8 cellular contexts compared by ENCODE assay signal in the genomic region with DNA sequence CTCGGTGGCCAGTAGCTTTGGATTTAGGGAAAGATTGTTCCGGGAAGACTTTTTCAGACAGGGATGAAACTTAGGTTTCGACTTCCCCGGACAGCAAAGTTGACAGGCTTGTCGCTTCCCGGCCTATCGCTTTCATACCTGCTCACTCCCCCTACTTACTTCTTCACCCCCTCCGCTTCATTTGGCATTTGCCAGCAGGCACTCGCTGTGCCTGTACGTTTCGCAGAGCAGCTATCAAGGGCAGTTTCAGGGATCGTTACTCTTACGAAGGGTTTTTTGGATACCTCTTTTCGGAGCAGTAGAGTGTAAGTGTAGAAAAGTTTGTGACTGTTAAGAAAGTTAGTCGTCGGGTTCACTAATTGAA. TPM values are rescaled to one million over a fixed set of nuclear protein-coding genes. Genes with fewer than 3 reads are reported as not detected.
DNase-seq lines count a peak whose midpoint lies in the region; TF ChIP-seq lines count a peak whose summit lies in the region.

No MANE protein-coding gene starts in this region.

- H3K4me1 Mint-ChIP-seq in activated CD4-positive, alpha-beta memory T cell treated with anti-CD3 and anti-CD28 coated beads for 36 hours (ENCODE audit: low read depth) = peaks cover 25% of the 10 kb centered on the region
- H3K4me1 Mint-ChIP-seq in Calu3 (ENCODE audit: low read depth, unreplicated experiment) = peaks cover 17% of the 10 kb centered on the region

- no peaks in the 10 kb centered on the region for H3K9me3 Mint-ChIP-seq in activated CD4-positive, alpha-beta memory T cell treated with anti-CD3 and anti-CD28 coated beads for 36 hours
- no peaks in the 10 kb centered on the region for H3K9me3 Mint-ChIP-seq in Calu3 (ENCODE audit: low read depth, unreplicated experiment)

- DNase-seq in ELR (ENCODE audit: low read depth) = peak; percentile 45
- DNase-seq in activated CD4-positive, alpha-beta memory T cell treated with anti-CD3 and anti-CD28 coated beads for 36 hours = peak; percentile 40
- DNase-seq in esophagus muscularis mucosa (ENCODE audit: extremely low spot score) = no peak
- DNase-seq in Calu3 = no peak
- DNase-seq in COR-L47 (lab: John Stamatoyannopoulos, UW) = no peak
- no peak for DNase-seq in posterior vena cava (ENCODE audit: low spot score)

- POLR2A ChIA-PET in activated CD4-positive, alpha-beta memory T cell treated with anti-CD3 and anti-CD28 coated beads for 36 hours (lab: Charles Lee) = interaction anchor here (0.6 to 1.9 kb wide), 4 partner anchors 118 to 1027 kb away, joined by 3 to 5 read pairs (median 3); a partner anchor contains a TSS

- H3K79me2 ChIP-seq in parathyroid adenoma = peaks cover 7% of the 10 kb centered on the region

- under 1% methylated on average over 16 of the region's 16 CpGs for WGBS in esophagus muscularis mucosa

- peaks cover 8% of the 10 kb centered on the region for H3K9me3 ChIP-seq in KOPT-K1 (ENCODE audit: insufficient read depth, low read length, poor library complexity, severe bottlenecking)
- H3K9me3 ChIP-seq in esophagus muscularis mucosa = no peaks in the 10 kb centered on the region
- no peaks in the 10 kb centered on the region for H3K9me3 ChIP-seq in parathyroid adenoma (ENCODE audit: control insufficient read depth, low read length)

- BruUV-seq in Calu3 (replicated peaks; lab: Mats Ljungman, UMichigan) = no TSS peak

- peaks cover 19% of the 10 kb centered on the region for H3K36me3 Mint-ChIP-seq in activated CD4-positive, alpha-beta memory T cell treated with anti-CD3 and anti-CD28 coated beads for 36 hours
- H3K36me3 Mint-ChIP-seq in Calu3 (ENCODE audit: insufficient read depth, unreplicated experiment) = peaks cover 12% of the 10 kb centered on the region

- H3K27ac ChIP-seq in KOPT-K1 (ENCODE audit: low read depth, low read length, poor library complexity, severe bottlenecking) (peak overlapping the region; percentile 82), esophagus muscularis mucosa (replicated peaks in 1 of 4) (peak overlapping the region; percentile 74 to 85 (median 76)), parathyroid adenoma (peak overlapping the region; percentile 89)

- H3K4me3 ChIP-seq in esophagus muscularis mucosa = peak overlapping the region; percentile 62 to 73 (median 68)
- peak overlapping the region; percentile 88 for H3K4me3 ChIP-seq in parathyroid adenoma (ENCODE audit: low read depth, low read length)

- H3K4me2 ChIP-seq in parathyroid adenoma (ENCODE audit: low read length) = peak overlapping the region; percentile 84

- H3K27ac Mint-ChIP-seq in activated CD4-positive, alpha-beta memory T cell treated with anti-CD3 and anti-CD28 coated beads for 36 hours = no peak overlapping the region
- no peak overlapping the region for H3K27ac Mint-ChIP-seq in Calu3 (ENCODE audit: unreplicated experiment)

- no peaks in the 10 kb centered on the region for H3K27me3 ChIP-seq in esophagus muscularis mucosa
- no peaks in the 10 kb centered on the region for H3K27me3 ChIP-seq in parathyroid adenoma (ENCODE audit: control insufficient read depth, insufficient read depth, low read length)

- H3K4me3 Mint-ChIP-seq in activated CD4-positive, alpha-beta memory T cell treated with anti-CD3 and anti-CD28 coated beads for 36 hours = no peak overlapping the region
- no peak overlapping the region for H3K4me3 Mint-ChIP-seq in Calu3 (ENCODE audit: low read depth, unreplicated experiment)

- H2AFZ ChIP-seq in parathyroid adenoma = peak overlapping the region; percentile 89

- peaks cover 6 to 36% (median 22%) of the 10 kb centered on the region in 4 donors for H3K4me1 ChIP-seq in esophagus muscularis mucosa
- H3K4me1 ChIP-seq in parathyroid adenoma = no peaks in the 10 kb centered on the region

- TF ChIP-seq POLR2A in esophagus muscularis mucosa (IDR thresholded peaks at IDR 0.05; ENCODE audit: low read depth) = no peak

- CTCF ChIA-PET in activated CD4-positive, alpha-beta memory T cell treated with anti-CD3 and anti-CD28 coated beads for 36 hours (lab: Charles Lee) = interaction anchor here (0.6 to 1.9 kb wide), 10 partner anchors 19 to 1122 kb away, joined by 3 to 8 read pairs (median 4); no protein-coding TSS in a partner anchor
- CTCF ChIA-PET in Calu3 (lab: Charles Lee) = interaction anchor here (0.6 to 1.7 kb wide), 9 partner anchors 17 to 765 kb away, joined by 3 to 7 read pairs (median 3); a partner anchor contains a TSS

- H3K27me3 Mint-ChIP-seq in activated CD4-positive, alpha-beta memory T cell treated with anti-CD3 and anti-CD28 coated beads for 36 hours = no peaks in the 10 kb centered on the region
- H3K27me3 Mint-ChIP-seq in Calu3 (ENCODE audit: unreplicated experiment) = no peaks in the 10 kb centered on the region

- TF ChIP-seq CTCF in esophagus muscularis mucosa (IDR thresholded peaks at IDR 0.05) (no peak), parathyroid adenoma (IDR thresholded peaks at IDR 0.05) (no peak), Calu3 (IDR thresholded peaks at IDR 0.05; ENCODE audit: unreplicated experiment) (no peak)

- H3K36me3 ChIP-seq in KOPT-K1 (ENCODE audit: insufficient read depth, low read length) (peaks cover 19% of the 10 kb centered on the region), esophagus muscularis mucosa (peaks cover 0 to 35% (median 15%) of the 10 kb centered on the region in 4 donors), parathyroid adenoma (ENCODE audit: control insufficient read depth, insufficient read depth, low read length) (no peaks in the 10 kb centered on the region)

- no peak for TF ChIP-seq EP300 in esophagus muscularis mucosa (IDR thresholded peaks at IDR 0.05)

- intact Hi-C loops in activated CD4-positive, alpha-beta memory T cell treated with anti-CD3 and anti-CD28 coated beads for 36 hours (cut with micrococcal nuclease) = loop anchor here (1.0 to 10.0 kb wide), 14 partner anchors 22 to 1944 kb away; a partner anchor contains a TSS
- intact Hi-C loops in esophagus muscularis mucosa (cut with DNase I) = no loop called here
- intact Hi-C loops in Calu3 (cut with micrococcal nuclease; ENCODE audit: unreplicated experiment) = loop anchor here (5.0 kb wide), 4 partner anchors 94 to 871 kb away; no protein-coding TSS in a partner anchor
- intact Hi-C loops in posterior vena cava (cut with DNase I) = no loop called here

- no peak overlapping the region for H3K9ac ChIP-seq in parathyroid adenoma

RNA-seq across cellular contexts. Expression of a gene that starts 0.4 kb away (rescaled TPM):
- 10 to 100 TPM; 10.1 to 10.2 TPM for total RNA-seq in activated CD4-positive, alpha-beta memory T cell treated with anti-CD3 and anti-CD28 coated beads for 36 hours
- total RNA-seq in esophagus muscularis mucosa (10 to 100 TPM; 28.1 to 41.1 (median 36.2) TPM), Calu3 (2022) (45.7 and 55.5 TPM in 2 replicates), posterior vena cava (10 to 100 TPM; 27.5 to 28.5 TPM)

RNA-seq across cellular contexts. Expression of a gene that starts 0.8 kb away (rescaled TPM):
- 10 to 100 TPM; 12.9 to 15.9 TPM for total RNA-seq in activated CD4-positive, alpha-beta memory T cell treated with anti-CD3 and anti-CD28 coated beads for 36 hours
- total RNA-seq in esophagus muscularis mucosa (10 to 100 TPM; 10.2 to 27.8 (median 14.5) TPM), Calu3 (2022) (25.2 and 33.2 TPM in 2 replicates), posterior vena cava (10 to 100 TPM; 13.6 to 14.2 TPM)

RNA-seq across cellular contexts. Expression of a gene that starts 58.9 kb away (rescaled TPM):
- total RNA-seq in activated CD4-positive, alpha-beta memory T cell treated with anti-CD3 and anti-CD28 coated beads for 36 hours = not detected
- total RNA-seq in esophagus muscularis mucosa (1 to 10 TPM in 1 of 4 donors, under 1 TPM in 3; 0.80 to 2.3 (median 0.91) TPM), Calu3 (2022) (0.64 and 0.71 TPM in 2 replicates), posterior vena cava (under 1 TPM; 0.51 to 0.95 TPM)

Comparison
In these comparisons a context has a peak if more than half of its experiments do, and no peak if none do; other contexts are left out.
1. DNase-seq: peak in ELR (single experiment) and activated CD4-positive, alpha-beta memory T cell treated with anti-CD3 and anti-CD28 coated beads for 36 hours (single experiment); none in esophagus muscularis mucosa (single experiment), Calu3 (single experiment), COR-L47 (single experiment) and posterior vena cava (single experiment).
2. intact Hi-C loops: an anchor here in activated CD4-positive, alpha-beta memory T cell treated with anti-CD3 and anti-CD28 coated beads for 36 hours (1.0 to 10.0 kb wide) and Calu3 (5.0 kb wide); none called in esophagus muscularis mucosa and posterior vena cava.
3. Peak in every context shown above with its lines, with median percentiles within 50 percentile points of each other: H3K27ac ChIP-seq.